ENCODE assay signal across 24 cellular contexts in the genomic region with DNA sequence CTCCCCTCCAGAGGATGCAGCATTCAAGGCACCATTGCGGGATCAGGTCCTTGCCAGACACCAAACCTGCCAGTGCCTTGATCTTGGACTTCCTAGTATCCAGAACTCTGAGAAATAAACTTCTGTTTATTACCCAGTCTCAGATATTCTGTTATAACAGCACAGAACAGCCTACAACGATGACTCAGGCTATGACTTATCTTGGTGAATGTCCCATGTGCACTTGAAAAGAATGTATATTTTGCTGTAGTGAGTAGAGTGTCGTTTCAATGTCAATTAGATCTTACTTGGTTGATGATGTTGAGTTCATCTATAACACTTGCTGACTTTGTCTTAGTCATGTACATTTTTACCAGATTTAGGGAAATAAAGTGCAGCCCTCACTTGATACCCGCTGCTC.
"Had no signal": no experiment of that assay in that cellular context is flagged by ENCODE, and none has a peak within 500 bp of the region (broad histone marks: within the 10 kb centered on the region; RNA-seq: fewer than 3 reads in every experiment).

No MANE protein-coding gene starts in this region.

- H3K27me3 ChIP-seq: brain microvascular endothelial cell, colonic mucosa, esophagus muscularis mucosa, sigmoid colon, testis, uterus had no signal

- FAIRE-seq: endothelial cell of umbilical vein, TTC549 had no signal

- H3K36me3 ChIP-seq: brain microvascular endothelial cell, colonic mucosa, esophagus muscularis mucosa, left ventricle myocardium inferior, sigmoid colon, uterus had no signal

- ATAC-seq: effector memory CD8-positive, alpha-beta T cell; naive thymus-derived CD4-positive, alpha-beta T cell; WTC11 had no signal

- H3K4me3 ChIP-seq: colonic mucosa, dorsolateral prefrontal cortex, esophagus muscularis mucosa, left ventricle myocardium inferior, sigmoid colon, testis, uterus had no signal

- H3K27ac ChIP-seq: brain microvascular endothelial cell, colonic mucosa, dorsolateral prefrontal cortex, esophagus muscularis mucosa, left ventricle myocardium inferior, sigmoid colon, testis, uterus had no signal

- H3K9me3 ChIP-seq: colonic mucosa, esophagus muscularis mucosa, left ventricle myocardium inferior, sigmoid colon, testis, uterus had no signal

- H3K4me1 ChIP-seq: colonic mucosa, esophagus muscularis mucosa, left ventricle myocardium inferior, sigmoid colon, testis, uterus had no signal

- DNase-seq: activated gamma-delta T cell treated with Interleukin-2 at 50 U/mL for 16 hours; activated T-cell treated with anti-CD3 and anti-CD28 coated beads, Interleukin-2, amount 50 U/mL, for 1 hour; anterior cingulate cortex; brain microvascular endothelial cell; central memory CD4-positive, alpha-beta T cell; colonic mucosa; dorsolateral prefrontal cortex; effector memory CD8-positive, alpha-beta T cell; immature natural killer cell; kidney glomerular epithelial cell; left ventricle myocardium inferior; naive thymus-derived CD4-positive, alpha-beta T cell; occipital lobe; sigmoid colon; stimulated activated CD4-positive, alpha-beta T cell treated with anti-CD3 and anti-CD28 coated beads, Interleukin-2, amount 100 ng/mL, for 48 hours; stimulated activated CD8-positive, alpha-beta memory T cell treated with anti-CD3 and anti-CD28 coated beads, Interleukin-4, amount 100 ng/mL, for 48 hours; stimulated activated naive CD4-positive, alpha-beta T cell; testis; trophoblast cell; uterus had no signal
